Comparison of ENCODE assay signal across 11 cellular contexts in the genomic region with DNA sequence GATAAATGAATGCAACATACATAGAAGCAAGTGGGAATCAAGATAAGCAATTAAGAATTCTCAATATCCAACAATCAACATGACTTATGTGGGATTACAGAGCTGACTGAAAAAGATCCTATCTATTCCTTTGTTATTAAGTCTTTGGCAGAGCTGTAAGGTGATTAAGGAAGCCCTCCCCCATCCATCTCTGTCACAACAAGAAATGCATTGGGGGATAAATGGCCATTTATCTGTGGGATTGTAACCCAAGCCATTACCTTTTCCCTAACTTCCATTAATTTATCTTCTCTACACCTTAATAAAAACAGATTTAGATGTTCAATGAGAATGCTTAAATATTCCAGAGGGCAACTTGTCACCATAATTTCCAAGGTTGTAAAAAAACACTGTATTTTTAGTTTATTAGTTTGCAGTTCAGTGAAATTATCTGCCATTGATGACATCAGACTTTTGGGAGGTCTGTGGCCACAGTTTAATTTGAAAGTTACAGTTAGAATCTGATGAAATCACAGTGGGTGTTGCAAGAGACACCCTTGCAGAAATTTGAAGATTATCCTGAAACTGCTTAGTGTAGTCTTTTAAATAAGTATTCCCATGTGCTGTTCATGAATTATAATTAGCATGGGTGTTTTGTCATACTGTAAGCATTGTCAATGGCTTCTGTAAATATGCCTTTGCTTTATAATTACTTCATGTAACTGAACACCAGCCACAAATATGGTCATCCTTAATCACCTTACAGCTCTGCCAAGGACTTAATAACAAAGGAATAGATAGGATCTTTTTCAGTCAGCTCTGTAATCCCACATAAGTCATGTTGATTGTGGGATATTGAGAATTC. TPM values are rescaled to one million over a fixed set of nuclear protein-coding genes. Genes with fewer than 3 reads are reported as not detected.
DNase-seq lines count a peak whose midpoint lies in the region; ATAC-seq and TF ChIP-seq lines count a peak whose summit lies in the region.
"Had no signal": no experiment of that assay in that cellular context is flagged by ENCODE, and none has a peak within 500 bp of the region (broad histone marks: within the 10 kb centered on the region; RNA-seq: fewer than 3 reads in every experiment).

No MANE protein-coding gene starts in this region.

- peak; percentile 73 for DNase-seq in EH (ENCODE audit: low read depth)
- peak; percentile 79 for DNase-seq in NCI-H1105 (lab: John Stamatoyannopoulos, UW)
- no peak for DNase-seq in RWPE2 (ENCODE audit: low spot score)
- DNase-seq in natural killer cell = no peak
- DNase-seq: activated naive CD4-positive, alpha-beta T cell treated with anti-CD3 and anti-CD28 coated beads for 36 hours; gastrocnemius medialis had no signal

- no peak overlapping the region for H3K4me3 ChIP-seq in RWPE2 (ENCODE audit: severe bottlenecking)
- H3K4me3 ChIP-seq in gastroesophageal sphincter = no peak overlapping the region
- H3K4me3 ChIP-seq: gastrocnemius medialis had no signal

- H3K36me3 Mint-ChIP-seq in natural killer cell = no peaks in the 10 kb centered on the region

- H3K4me1 Mint-ChIP-seq in natural killer cell = peaks cover 8 to 9% of the 10 kb centered on the region in 2 donors

- no peaks in the 10 kb centered on the region for H3K9me3 Mint-ChIP-seq in natural killer cell
- H3K9me3 Mint-ChIP-seq: activated naive CD4-positive, alpha-beta T cell treated with anti-CD3 and anti-CD28 coated beads for 36 hours; stimulated activated naive CD8-positive, alpha-beta T cell treated with anti-CD3 and anti-CD28 coated beads, Interleukin-15, Interleukin-2, amounts not matched to agents 100 ng/mL and 50 ng/mL, for 24 hours had no signal

- no peaks in the 10 kb centered on the region for H3K27me3 ChIP-seq in RWPE2 (ENCODE audit: insufficient read depth, poor library complexity, severe bottlenecking)
- no peaks in the 10 kb centered on the region for H3K27me3 ChIP-seq in gastroesophageal sphincter
- H3K27me3 ChIP-seq: gastrocnemius medialis had no signal

- TF ChIP-seq CTCF in RWPE2 (IDR thresholded peaks at IDR 0.05; ENCODE audit: poor library complexity, severe bottlenecking) = no peak
- no peak for TF ChIP-seq CTCF in gastroesophageal sphincter (IDR thresholded peaks at IDR 0.05)
- no peak for TF ChIP-seq CTCF in natural killer cell (IDR thresholded peaks at IDR 0.05)

- H3K4me1 ChIP-seq in RWPE2 (ENCODE audit: insufficient read depth, poor library complexity, severe bottlenecking) (peaks cover 13% of the 10 kb centered on the region), gastroesophageal sphincter (no peaks in the 10 kb centered on the region)
- H3K4me1 ChIP-seq: gastrocnemius medialis had no signal

- H3K27ac ChIP-seq in RWPE2 (ENCODE audit: poor library complexity, severe bottlenecking) (no peak overlapping the region), gastroesophageal sphincter (no peak overlapping the region)
- H3K27ac ChIP-seq: gastrocnemius medialis had no signal

- intact Hi-C loops in natural killer cell (cut with micrococcal nuclease) = no loop called here

- no peak overlapping the region for H3K27ac Mint-ChIP-seq in natural killer cell
- H3K27ac Mint-ChIP-seq: activated naive CD4-positive, alpha-beta T cell treated with anti-CD3 and anti-CD28 coated beads for 36 hours; stimulated activated naive CD8-positive, alpha-beta T cell treated with anti-CD3 and anti-CD28 coated beads, Interleukin-15, Interleukin-2, amounts not matched to agents 100 ng/mL and 50 ng/mL, for 24 hours had no signal

- ATAC-seq in RWPE2 (ENCODE audit: low read depth) = peak; percentile 73; the same call in 2 of the 3 replicates
- ATAC-seq in gastroesophageal sphincter = peak; percentile 48
- no peak for ATAC-seq in natural killer cell
- ATAC-seq in GM19328 (IDR thresholded peaks at IDR 0.05; ENCODE audit: unreplicated experiment) = no peak
- no peak for ATAC-seq in HG03025 (IDR thresholded peaks at IDR 0.05; ENCODE audit: low FRiP score, unreplicated experiment)
- no peak for ATAC-seq in HG03095 (IDR thresholded peaks at IDR 0.05; ENCODE audit: unreplicated experiment)
- ATAC-seq: gastrocnemius medialis had no signal

- H3K9me3 ChIP-seq in RWPE2 (ENCODE audit: severe bottlenecking) (no peaks in the 10 kb centered on the region), gastroesophageal sphincter (no peaks in the 10 kb centered on the region)
- H3K9me3 ChIP-seq: gastrocnemius medialis had no signal

- no peak overlapping the region for H3K4me3 Mint-ChIP-seq in natural killer cell
- H3K4me3 Mint-ChIP-seq: activated naive CD4-positive, alpha-beta T cell treated with anti-CD3 and anti-CD28 coated beads for 36 hours; stimulated activated naive CD8-positive, alpha-beta T cell treated with anti-CD3 and anti-CD28 coated beads, Interleukin-15, Interleukin-2, amounts not matched to agents 100 ng/mL and 50 ng/mL, for 24 hours had no signal

- TF ChIP-seq EP300 in gastroesophageal sphincter (IDR thresholded peaks at IDR 0.05) = no peak

- TF ChIP-seq POLR2A in gastroesophageal sphincter (IDR thresholded peaks at IDR 0.05) = no peak

- no peaks in the 10 kb centered on the region for H3K36me3 ChIP-seq in RWPE2 (ENCODE audit: low read depth)
- no peaks in the 10 kb centered on the region for H3K36me3 ChIP-seq in gastroesophageal sphincter
- H3K36me3 ChIP-seq: gastrocnemius medialis had no signal

- H3K27me3 Mint-ChIP-seq in natural killer cell (ENCODE audit: low read depth in 2 of 2) = no peaks in the 10 kb centered on the region
- H3K27me3 Mint-ChIP-seq: stimulated activated naive CD8-positive, alpha-beta T cell treated with anti-CD3 and anti-CD28 coated beads, Interleukin-15, Interleukin-2, amounts not matched to agents 100 ng/mL and 50 ng/mL, for 24 hours had no signal

RNA-seq across cellular contexts. Expression of gene FYN, which starts 49.4 kb away (rescaled TPM):
- total RNA-seq in gastroesophageal sphincter = 100 to 1,000 TPM in 1 of 4 donors, 10 to 100 TPM in 3; 58.6 to 101 (median 69.9) TPM
- 100 to 1,000 TPM; 616 to 757 (median 713) TPM for total RNA-seq in natural killer cell

Comparison
In these comparisons a context has a peak if more than half of its experiments do, and no peak if none do; other contexts are left out.
1. DNase-seq: peak in EH (single experiment) and NCI-H1105 (single experiment); none in RWPE2 (single experiment) and natural killer cell (single experiment).
2. ATAC-seq: peak in RWPE2 (single experiment) and gastroesophageal sphincter (single experiment); none in natural killer cell (0 of 3), GM19328 (single experiment), HG03025 (single experiment) and HG03095 (single experiment).
3. RNA of gene FYN, which starts 49.4 kb away (total RNA-seq): 616 to 757 TPM in natural killer cell; 58.6 to 101 TPM in gastroesophageal sphincter; every median in the first group is over 4 times any median in the second.